9 cellular contexts compared by ENCODE assay signal in genomic region chr21:35257413-35257812, GRCh38.
DNase-seq lines count a peak whose midpoint lies in the region; ATAC-seq and TF ChIP-seq lines count a peak whose summit lies in the region.
"Had no signal": no experiment of that assay in that cellular context is flagged by ENCODE, and none has a peak within 500 bp of the region (broad histone marks: within the 10 kb centered on the region; RNA-seq: fewer than 3 reads in every experiment).

No MANE protein-coding gene starts in this region.

- no peak overlapping the region for H3K4me3 Mint-ChIP-seq in stimulated activated naive CD8-positive, alpha-beta T cell treated with anti-CD3 and anti-CD28 coated beads, Interleukin-15, amount 100 ng/mL, for 72 hours

- peak overlapping the region; percentile 55 for H2AFZ ChIP-seq in PC-3 (ENCODE audit: low read length)

- DNase-seq in GM03348 (ENCODE audit: low spot score) (peak; percentile 51), PC-3 (peak; percentile 98), fibroblast of peridontal ligament (ENCODE audit: extremely low read depth) (peak; percentile 99), renal cortical epithelial cell (ENCODE audit: low read depth) (peak; percentile 90), DMS114 treated with DMSO at 0.1 percent for 48 hours (lab: John Stamatoyannopoulos, UW; ENCODE audit: unreplicated experiment) (no peak), SW480 (ENCODE audit: low spot score) (no peak), SIG-M5 treated with dmso at 0.1 percent for 504 hours (lab: John Stamatoyannopoulos, UW; ENCODE audit: unreplicated experiment) (no peak)
- DNase-seq in stimulated activated naive CD8-positive, alpha-beta T cell treated with anti-CD3 and anti-CD28 coated beads, Interleukin-15, amount 100 ng/mL, for 72 hours = no peak

- H3K27ac ChIP-seq in PC-3 (ENCODE audit: low read length) = peak overlapping the region; percentile 92

- no peaks in the 10 kb centered on the region for H3K36me3 ChIP-seq in PC-3 (ENCODE audit: low read depth, low read length)
- H3K36me3 ChIP-seq: esophagus muscularis mucosa had no signal

- CTCF ChIA-PET in PC-3 (lab: Charles Lee) = interaction anchor here (0.7 kb wide), 1 partner anchor 16 kb away, joined by 4 read pairs; no protein-coding TSS in a partner anchor

- H3K9ac ChIP-seq in PC-3 (ENCODE audit: low read length) = peak overlapping the region; percentile 63

- H3F3A ChIP-seq in PC-3 (ENCODE audit: low read length, unreplicated experiment) = peaks cover 7% of the 10 kb centered on the region

- BruUV-seq in PC-3 (replicated peaks; lab: Mats Ljungman, UMichigan) = no TSS peak

- no peaks in the 10 kb centered on the region for H3K27me3 ChIP-seq in PC-3 (ENCODE audit: low read length)
- H3K27me3 ChIP-seq: esophagus muscularis mucosa had no signal

- peaks cover 4% of the 10 kb centered on the region for H3K4me1 Mint-ChIP-seq in stimulated activated naive CD8-positive, alpha-beta T cell treated with anti-CD3 and anti-CD28 coated beads, Interleukin-15, amount 100 ng/mL, for 72 hours

- H3K79me2 ChIP-seq in PC-3 (ENCODE audit: low read length) = no peaks in the 10 kb centered on the region

- H3K9me3 Mint-ChIP-seq in stimulated activated naive CD8-positive, alpha-beta T cell treated with anti-CD3 and anti-CD28 coated beads, Interleukin-15, amount 100 ng/mL, for 72 hours = peaks cover 0 to 9% of the 10 kb centered on the region in 2 donors

- peak overlapping the region; percentile 58; the same call in 1 of the 2 replicates for H3K4me3 ChIP-seq in PC-3 (ENCODE audit: low read length)
- H3K4me3 ChIP-seq: esophagus muscularis mucosa had no signal

- POLR2A ChIA-PET in PC-3 (lab: Charles Lee; ENCODE audit: unreplicated experiment) = no interaction called here

- no peaks in the 10 kb centered on the region for H3K9me2 ChIP-seq in PC-3 (replicated peaks; ENCODE audit: low read length)

- ATAC-seq in PC-3 = peak; percentile 55
- no peak for ATAC-seq in stimulated activated naive CD8-positive, alpha-beta T cell treated with anti-CD3 and anti-CD28 coated beads, Interleukin-15, amount 100 ng/mL, for 72 hours

- intact Hi-C loops in PC-3 (cut with micrococcal nuclease) = loop anchor here (5.0 kb wide), 1 partner anchor 365 kb away; no protein-coding TSS in a partner anchor

- peak overlapping the region; percentile 82 for H3K4me2 ChIP-seq in PC-3 (ENCODE audit: low read length)

- no peaks in the 10 kb centered on the region for H4K20me1 ChIP-seq in PC-3 (ENCODE audit: low read length)

- TF ChIP-seq CTCF in PC-3 (conservative IDR thresholded peaks at IDR 0.05; ENCODE audit: low read depth, low read length) = no peak

- H3K4me1 ChIP-seq in PC-3 (ENCODE audit: insufficient read depth, low read length) = peaks cover 56% of the 10 kb centered on the region

- H3K27ac Mint-ChIP-seq in stimulated activated naive CD8-positive, alpha-beta T cell treated with anti-CD3 and anti-CD28 coated beads, Interleukin-15, amount 100 ng/mL, for 72 hours = peak overlapping the region in 1 of 2 donors; percentile 74

- no peaks in the 10 kb centered on the region for H3K9me3 ChIP-seq in PC-3 (ENCODE audit: low read length)
- H3K9me3 ChIP-seq: esophagus muscularis mucosa had no signal

- H3K27me3 Mint-ChIP-seq in stimulated activated naive CD8-positive, alpha-beta T cell treated with anti-CD3 and anti-CD28 coated beads, Interleukin-15, amount 100 ng/mL, for 72 hours = no peaks in the 10 kb centered on the region

Comparison
In these comparisons a context has a peak if more than half of its experiments do, and no peak if none do; other contexts are left out.
1. DNase-seq: peak in GM03348 (single experiment), PC-3 (single experiment), fibroblast of peridontal ligament (single experiment) and renal cortical epithelial cell (single experiment); none in DMS114 treated with DMSO at 0.1 percent for 48 hours (single experiment), SW480 (single experiment), stimulated activated naive CD8-positive, alpha-beta T cell treated with anti-CD3 and anti-CD28 coated beads, Interleukin-15, amount 100 ng/mL, for 72 hours (0 of 2) and SIG-M5 treated with dmso at 0.1 percent for 504 hours (single experiment).